18 cellular contexts compared by ENCODE assay signal in the genomic region with DNA sequence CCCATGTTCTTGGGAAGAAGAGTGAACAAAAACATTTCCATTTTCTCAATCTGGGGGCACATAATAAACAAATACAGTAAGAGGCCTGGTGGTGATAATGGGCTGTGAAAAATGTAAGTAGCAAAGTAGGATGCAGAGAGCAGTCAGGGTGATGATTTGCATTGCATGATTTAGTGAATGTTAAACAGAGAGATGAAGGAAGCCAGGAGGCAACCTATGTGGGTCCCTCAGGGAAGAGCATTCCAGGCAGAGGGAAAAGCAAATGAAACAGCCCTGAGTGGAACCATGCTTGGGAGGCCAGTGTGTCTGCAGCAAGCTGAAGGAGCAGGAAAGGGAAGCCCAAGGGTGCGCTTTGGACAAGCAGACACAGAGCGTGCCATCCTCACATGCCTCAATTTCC. TPM values are rescaled to one million over a fixed set of nuclear protein-coding genes. Genes with fewer than 3 reads are reported as not detected.
"Had no signal": no experiment of that assay in that cellular context is flagged by ENCODE, and none has a peak within 500 bp of the region (broad histone marks: within the 10 kb centered on the region; RNA-seq: fewer than 3 reads in every experiment).

No MANE protein-coding gene starts in this region.

- H3K27me3 Mint-ChIP-seq: stimulated activated naive CD8-positive, alpha-beta T cell treated with anti-CD3 and anti-CD28 coated beads, Interleukin-15, amount 100 ng/mL, for 72 hours had no signal

- H3K27me3 ChIP-seq: gastroesophageal sphincter, testis, vagina had no signal

- H3K36me3 ChIP-seq: gastroesophageal sphincter, lower lobe of right lung, vagina had no signal

- H3K9me3 Mint-ChIP-seq: activated naive CD8-positive, alpha-beta T cell treated with anti-CD3 and anti-CD28 coated beads, Interleukin-2, amount 10 ng/mL, durations not matched to agents 7 days and 5 days; activated T-cell treated with anti-CD3 and anti-CD28 coated beads, Interleukin-2, amount 50 U/mL, for 24 hours; natural killer cell; stimulated activated naive CD8-positive, alpha-beta T cell treated with anti-CD3 and anti-CD28 coated beads, Interleukin-15, amount 100 ng/mL, for 72 hours had no signal

- DNase-seq: activated CD4-positive, alpha-beta T cell treated with anti-CD3 and anti-CD28 coated beads, Interleukin-2, amount 50 U/mL, for 48 hours; activated CD8-positive, alpha-beta memory T cell treated with anti-CD3 and anti-CD28 coated beads, Interleukin-2, amount 10 ng/mL, durations not matched to agents 7 days and 5 days; activated gamma-delta T cell; activated naive CD8-positive, alpha-beta T cell treated with anti-CD3 and anti-CD28 coated beads, Interleukin-2, amount 10 ng/mL, durations not matched to agents 7 days and 5 days; activated T-cell treated with anti-CD3 and anti-CD28 coated beads, Interleukin-2, amount 50 U/mL, for 24 hours; anterior cingulate cortex; hippocampal formation; lower lobe of right lung; natural killer cell; occipital lobe; stimulated activated CD4-positive, alpha-beta T cell treated with anti-CD3 and anti-CD28 coated beads, Interleukin-4, amount 100 ng/mL, for 1 hour; stimulated activated naive CD8-positive, alpha-beta T cell treated with anti-CD3 and anti-CD28 coated beads, Interleukin-15, amount 100 ng/mL, for 72 hours; testis had no signal

- H3K9me3 ChIP-seq: gastroesophageal sphincter, lower lobe of right lung, testis, vagina had no signal

- H3K27ac Mint-ChIP-seq: activated CD8-positive, alpha-beta memory T cell treated with anti-CD3 and anti-CD28 coated beads, Interleukin-2, amount 10 ng/mL, durations not matched to agents 7 days and 5 days; activated naive CD8-positive, alpha-beta T cell treated with anti-CD3 and anti-CD28 coated beads, Interleukin-2, amount 10 ng/mL, durations not matched to agents 7 days and 5 days; activated T-cell treated with anti-CD3 and anti-CD28 coated beads, Interleukin-2, amount 50 U/mL, for 24 hours; natural killer cell; stimulated activated naive CD8-positive, alpha-beta T cell treated with anti-CD3 and anti-CD28 coated beads, Interleukin-15, amount 100 ng/mL, for 72 hours had no signal

- H3K4me1 ChIP-seq: lower lobe of right lung had no signal

- ATAC-seq: activated CD4-positive, CD25-positive, alpha-beta regulatory T cell treated with anti-CD3 and anti-CD28 coated beads, Interleukin-2, amount 50 U/mL, for 24 hours; activated CD8-positive, alpha-beta memory T cell treated with anti-CD3 and anti-CD28 coated beads, Interleukin-2, amount 10 ng/mL, durations not matched to agents 7 days and 5 days; gastroesophageal sphincter; lower lobe of right lung; natural killer cell; stimulated activated naive CD8-positive, alpha-beta T cell treated with anti-CD3 and anti-CD28 coated beads, Interleukin-15, amount 100 ng/mL, for 72 hours had no signal

- H3K4me3 Mint-ChIP-seq: activated CD8-positive, alpha-beta memory T cell treated with anti-CD3 and anti-CD28 coated beads, Interleukin-2, amount 10 ng/mL, durations not matched to agents 7 days and 5 days; activated naive CD8-positive, alpha-beta T cell treated with anti-CD3 and anti-CD28 coated beads, Interleukin-2, amount 10 ng/mL, durations not matched to agents 7 days and 5 days; activated T-cell treated with anti-CD3 and anti-CD28 coated beads, Interleukin-2, amount 50 U/mL, for 24 hours; natural killer cell; stimulated activated naive CD8-positive, alpha-beta T cell treated with anti-CD3 and anti-CD28 coated beads, Interleukin-15, amount 100 ng/mL, for 72 hours had no signal

- H3K4me1 Mint-ChIP-seq: activated naive CD8-positive, alpha-beta T cell treated with anti-CD3 and anti-CD28 coated beads, Interleukin-2, amount 10 ng/mL, durations not matched to agents 7 days and 5 days; natural killer cell; stimulated activated naive CD8-positive, alpha-beta T cell treated with anti-CD3 and anti-CD28 coated beads, Interleukin-15, amount 100 ng/mL, for 72 hours had no signal

- H3K36me3 Mint-ChIP-seq: activated CD8-positive, alpha-beta memory T cell treated with anti-CD3 and anti-CD28 coated beads, Interleukin-2, amount 10 ng/mL, durations not matched to agents 7 days and 5 days; activated naive CD8-positive, alpha-beta T cell treated with anti-CD3 and anti-CD28 coated beads, Interleukin-2, amount 10 ng/mL, durations not matched to agents 7 days and 5 days; natural killer cell had no signal

- H3K27ac ChIP-seq: gastroesophageal sphincter, lower lobe of right lung, testis, vagina had no signal

- H3K4me3 ChIP-seq: gastroesophageal sphincter, lower lobe of right lung, testis, vagina had no signal

RNA-seq across cellular contexts. Expression of a gene that starts 5.4 kb away (rescaled TPM):
- total RNA-seq: activated CD8-positive, alpha-beta memory T cell treated with anti-CD3 and anti-CD28 coated beads, Interleukin-2, amount 10 ng/mL, durations not matched to agents 7 days and 5 days; activated naive CD8-positive, alpha-beta T cell treated with anti-CD3 and anti-CD28 coated beads, Interleukin-2, amount 10 ng/mL, durations not matched to agents 7 days and 5 days; bronchial epithelial cell; occipital lobe; T-helper 2 cell treated with Interferon-gamma antibody and Interleukin-4, amounts not matched to agents 100 ng/mL and 5 ng/mL, for 36 hours had no signal
